13 cellular contexts compared by ENCODE assay signal in the genomic region with DNA sequence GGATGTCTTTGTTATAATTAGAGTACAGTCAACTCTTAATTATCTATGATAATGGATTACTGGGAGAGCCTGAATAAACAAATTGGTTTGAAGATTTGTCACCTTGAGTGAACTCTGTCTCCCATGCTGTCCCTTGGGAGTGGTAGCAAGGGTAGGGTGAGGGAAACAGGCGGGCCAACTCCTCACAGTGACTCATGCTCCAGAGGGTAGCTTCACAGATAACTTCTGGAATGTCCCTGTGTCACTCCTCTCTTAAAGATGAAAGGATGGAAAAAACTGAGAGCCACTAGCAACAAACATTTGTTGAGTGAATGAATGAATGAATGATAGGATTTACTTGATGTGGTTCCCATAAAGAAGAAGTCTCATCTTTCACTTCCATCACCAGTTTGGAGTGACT. TPM values are rescaled to one million over a fixed set of nuclear protein-coding genes. Genes with fewer than 3 reads are reported as not detected.
"Had no signal": no experiment of that assay in that cellular context is flagged by ENCODE, and none has a peak within 500 bp of the region (broad histone marks: within the 10 kb centered on the region; RNA-seq: fewer than 3 reads in every experiment).

No MANE protein-coding gene starts in this region.

- H3K9me3 ChIP-seq: lower lobe of right lung, neutrophil, right lobe of liver had no signal

- DNase-seq: activated effector memory CD4-positive, alpha-beta T cell treated with Interleukin-2 at 50 U/mL for 16 hours; activated T-cell treated with anti-CD3 and anti-CD28 coated beads, Interleukin-2, amount 50 U/mL, for 24 hours; central memory CD4-positive, alpha-beta T cell; cortex of kidney; effector memory CD4-positive, alpha-beta T cell; left cardiac atrium; lower lobe of right lung; naive thymus-derived CD8-positive, alpha-beta T cell; right lobe of liver; stimulated activated CD4-positive, alpha-beta T cell treated with anti-CD3 and anti-CD28 coated beads, Interleukin-2, amount 100 ng/mL, for 48 hours; stimulated activated naive CD4-positive, alpha-beta T cell treated with Interleukin-2 at 50 U/mL for 16 hours had no signal

- ATAC-seq: left cardiac atrium; lower lobe of right lung; naive thymus-derived CD8-positive, alpha-beta T cell; right lobe of liver had no signal

- H3K4me1 ChIP-seq: lower lobe of right lung, right lobe of liver had no signal

- H3K27ac ChIP-seq: lower lobe of right lung, neutrophil, right lobe of liver had no signal

- H3K36me3 ChIP-seq: lower lobe of right lung, neutrophil, right lobe of liver had no signal

- H3K27me3 ChIP-seq: neutrophil, right lobe of liver had no signal

- H3K4me3 ChIP-seq: lower lobe of right lung, right lobe of liver had no signal

RNA-seq across cellular contexts. Expression of a gene that starts 53.5 kb away (rescaled TPM):
- total RNA-seq: mononuclear cell; naive thymus-derived CD8-positive, alpha-beta T cell had no signal
- polyA plus RNA-seq: naive thymus-derived CD8-positive, alpha-beta T cell had no signal
